Comparison of ENCODE assay signal across 8 cellular contexts in the genomic region with DNA sequence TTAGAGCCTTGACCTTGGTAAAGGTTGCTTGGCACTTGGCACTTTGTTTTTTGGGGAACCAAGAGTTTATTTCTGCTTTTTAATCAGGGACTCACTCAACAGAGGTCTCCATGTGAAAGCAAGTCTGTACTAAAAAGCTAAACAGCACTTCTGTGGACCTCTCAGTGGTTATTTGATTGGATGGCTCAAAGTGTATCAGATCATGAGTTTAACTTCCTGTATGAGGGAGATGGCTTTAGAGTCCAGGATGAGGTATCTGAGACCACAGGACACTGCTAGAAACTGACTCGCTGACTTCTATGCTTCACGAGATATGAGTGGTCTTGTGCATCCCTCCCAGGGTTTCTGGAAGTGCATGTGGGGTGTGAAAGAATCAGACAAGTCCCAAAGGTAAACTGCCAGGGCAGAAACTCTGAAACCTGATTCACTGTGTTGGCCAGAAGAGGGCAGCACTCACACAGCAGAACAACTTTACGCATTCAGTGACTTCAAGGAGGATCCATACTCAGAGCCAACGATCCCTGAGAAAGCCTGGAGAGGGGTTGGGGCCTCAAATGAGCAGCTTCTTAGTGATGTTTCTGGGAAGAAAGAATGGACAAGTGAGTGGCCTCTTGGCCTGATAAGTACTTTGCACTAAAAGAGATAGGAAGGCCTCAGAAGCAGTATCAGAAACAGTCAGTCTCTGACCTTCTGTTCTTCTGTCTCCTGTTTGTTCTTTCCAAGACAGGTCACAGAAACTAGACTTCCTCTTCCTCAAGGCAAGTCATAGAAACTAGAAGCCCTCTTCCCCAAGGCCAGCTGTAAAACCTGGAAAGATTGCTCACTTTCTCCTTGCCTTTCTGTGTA.
DNase-seq lines count a peak whose midpoint lies in the region; ATAC-seq and TF ChIP-seq lines count a peak whose summit lies in the region.

No MANE protein-coding gene starts in this region.

- H3K27me3 ChIP-seq in CD4-positive, alpha-beta memory T cell (ENCODE audit: insufficient read depth, low read length), result no peaks in the 10 kb centered on the region
- H3K27me3 ChIP-seq in RWPE2 (ENCODE audit: insufficient read depth, poor library complexity, severe bottlenecking) (no peaks in the 10 kb centered on the region), parathyroid adenoma (ENCODE audit: control insufficient read depth, insufficient read depth, low read length) (no peaks in the 10 kb centered on the region)

- no peaks in the 10 kb centered on the region for H3K9me3 ChIP-seq in CD4-positive, alpha-beta memory T cell (ENCODE audit: control insufficient read depth in 1 of 2, low read length in 2 of 2)
- H3K9me3 ChIP-seq in RWPE2 (ENCODE audit: severe bottlenecking) (no peaks in the 10 kb centered on the region), parathyroid adenoma (ENCODE audit: control insufficient read depth, low read length) (no peaks in the 10 kb centered on the region)

- peak; percentile 82 for TF ChIP-seq CTCF in RWPE2 (IDR thresholded peaks at IDR 0.05; ENCODE audit: poor library complexity, severe bottlenecking)
- TF ChIP-seq CTCF in parathyroid adenoma (IDR thresholded peaks at IDR 0.05), result peak; percentile 49

- peak; percentile 54 for ATAC-seq in GM19324 (IDR thresholded peaks at IDR 0.05; ENCODE audit: low FRiP score, unreplicated experiment)
- peak; percentile 82 for ATAC-seq in RWPE2 (ENCODE audit: low read depth)

- H3K27ac ChIP-seq in CD4-positive, alpha-beta memory T cell (ENCODE audit: low read depth, low read length), result no peak overlapping the region
- no peak overlapping the region for H3K27ac ChIP-seq in RWPE2 (ENCODE audit: poor library complexity, severe bottlenecking)
- H3K27ac ChIP-seq in parathyroid adenoma, result no peak overlapping the region

- peaks cover 0 to 2% (median under 1%) of the 10 kb centered on the region in 4 donors for H3K4me1 Mint-ChIP-seq in CD4-positive, alpha-beta memory T cell

- intact Hi-C loops in CD4-positive, alpha-beta memory T cell (cut with micrococcal nuclease), result loop anchor here (1.0 to 5.0 kb wide), 3 partner anchors 216 to 1132 kb away; no protein-coding TSS in a partner anchor

- H3K9me3 Mint-ChIP-seq in CD4-positive, alpha-beta memory T cell, result peaks cover 0 to 2% (median 0%) of the 10 kb centered on the region in 8 donors

- POLR2A ChIA-PET in CD4-positive, alpha-beta memory T cell (lab: Charles Lee; ENCODE audit: partially characterized antibody), result no interaction called here

- H2AFZ ChIP-seq in parathyroid adenoma, result no peak overlapping the region

- CTCF ChIA-PET in CD4-positive, alpha-beta memory T cell (lab: Charles Lee; ENCODE audit: partially characterized antibody), result interaction anchor here (0.9 to 4.1 kb wide), 14 partner anchors 9 to 218 kb away, joined by 3 to 20 read pairs (median 4); no protein-coding TSS in a partner anchor

- DNase-seq in CD4-positive, alpha-beta memory T cell, result peak in 4 of 5 donors; percentile 29 to 46 (median 36)
- DNase-seq in HT1080 (ENCODE audit: low read depth), result peak; percentile 46
- no peak for DNase-seq in RWPE2 (ENCODE audit: low spot score)
- DNase-seq in activated naive CD4-positive, alpha-beta T cell treated with Interleukin-2 at 50 U/mL for 16 hours, result peak; percentile 51
- DNase-seq in glomerular endothelial cell (ENCODE audit: extremely low read depth, low read depth, low spot score), result peak; percentile 39
- peak; percentile 63 for DNase-seq in ureter (ENCODE audit: low spot score)

- H3K79me2 ChIP-seq in parathyroid adenoma, result no peaks in the 10 kb centered on the region

- H3K4me1 ChIP-seq in CD4-positive, alpha-beta memory T cell (ENCODE audit: insufficient read depth, low read length), result no peaks in the 10 kb centered on the region
- H3K4me1 ChIP-seq in RWPE2 (ENCODE audit: insufficient read depth, poor library complexity, severe bottlenecking) (no peaks in the 10 kb centered on the region), parathyroid adenoma (no peaks in the 10 kb centered on the region)

- no peaks in the 10 kb centered on the region for H3K36me3 Mint-ChIP-seq in CD4-positive, alpha-beta memory T cell

- H3K4me2 ChIP-seq in parathyroid adenoma (ENCODE audit: low read length), result no peak overlapping the region

- no peak overlapping the region for H3K4me3 ChIP-seq in CD4-positive, alpha-beta memory T cell (ENCODE audit: low read length in 2 of 2)
- H3K4me3 ChIP-seq in RWPE2 (ENCODE audit: severe bottlenecking) (no peak overlapping the region), parathyroid adenoma (ENCODE audit: low read depth, low read length) (no peak overlapping the region)

- no peak overlapping the region for H3K4me3 Mint-ChIP-seq in CD4-positive, alpha-beta memory T cell

- peak overlapping the region in 1 of 7 donors; percentile 2 for H3K27ac Mint-ChIP-seq in CD4-positive, alpha-beta memory T cell

- H3K27me3 Mint-ChIP-seq in CD4-positive, alpha-beta memory T cell, result peaks cover 0 to 3% of the 10 kb centered on the region in 2 donors

- no peak overlapping the region for H3K9ac ChIP-seq in parathyroid adenoma

- no peaks in the 10 kb centered on the region for H3K36me3 ChIP-seq in CD4-positive, alpha-beta memory T cell (ENCODE audit: insufficient read depth, low read length)
- no peaks in the 10 kb centered on the region for H3K36me3 ChIP-seq in RWPE2 (ENCODE audit: low read depth)
- no peaks in the 10 kb centered on the region for H3K36me3 ChIP-seq in parathyroid adenoma (ENCODE audit: control insufficient read depth, insufficient read depth, low read length)
